In the genomic region with DNA sequence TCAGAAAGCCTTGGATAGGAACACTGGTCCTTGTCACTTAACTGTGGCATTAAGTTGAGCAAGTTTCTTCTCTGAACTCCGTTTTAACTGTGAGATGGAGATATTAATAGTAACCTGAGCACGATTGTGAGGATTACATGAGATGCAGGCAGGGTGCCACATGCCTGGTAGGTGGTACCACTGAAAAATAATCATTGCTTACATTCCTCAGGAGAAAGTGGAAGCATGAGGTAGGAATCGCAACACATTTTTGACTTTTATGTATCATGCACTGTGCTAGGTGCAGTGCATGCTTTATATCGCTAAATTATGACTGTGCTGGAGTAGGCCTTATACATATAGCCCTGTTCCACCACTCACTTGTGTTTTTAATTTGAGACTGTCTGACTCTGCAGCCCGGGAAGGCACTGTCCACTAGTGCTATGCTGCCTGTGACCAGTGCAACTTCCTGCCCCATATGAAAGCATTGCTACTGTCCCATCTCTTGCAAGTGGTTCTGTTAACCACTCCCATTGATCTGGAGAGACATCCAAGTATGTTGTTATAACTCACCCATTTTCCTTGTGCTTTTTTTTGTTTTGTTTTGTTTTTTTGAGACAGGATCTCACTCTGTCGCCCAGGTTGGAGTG, we compare ENCODE assay signal across 8 cellular contexts. TPM values are rescaled to one million over a fixed set of nuclear protein-coding genes. Genes with fewer than 3 reads are reported as not detected.
A peak's percentile ranks its signal among the peaks of the same experiment; 100 is the strongest.
DNase-seq lines count a peak whose midpoint lies in the region; ATAC-seq lines count a peak whose summit lies in the region.

No MANE protein-coding gene starts in this region.

- H3K36me3 ChIP-seq in HUES48 (ENCODE audit: control insufficient read depth, insufficient read depth, low read length) (peaks cover 20% of the 10 kb centered on the region), iPS-15b (ENCODE audit: control insufficient read depth, insufficient read depth, low read length) (peaks cover 6% of the 10 kb centered on the region)

- H3K4me3 Mint-ChIP-seq in activated T-helper 2 cell treated with anti-CD3 and anti-CD28 coated beads, Interferon-gamma antibody, Interleukin-2, Interleukin-4, amounts not matched to agents 10 μg/mL and 5 μg/mL and 100 μg/mL, durations not matched to agents 14 hours and 24 hours and 36 hours (ENCODE audit: low read depth): peak overlapping the region; percentile 97
- peak overlapping the region; percentile 100 for H3K4me3 Mint-ChIP-seq in stimulated activated naive B cell treated with anti-CD40 and anti-IgM and Interleukin-4, amounts not matched to agents 10 μg/mL and 1 μg/mL and 100 μg/mL, for 72 hours

- H3K4me1 ChIP-seq in HUES48 (ENCODE audit: control insufficient read depth, insufficient read depth, low read length) (peaks cover 10% of the 10 kb centered on the region), iPS-15b (ENCODE audit: control insufficient read depth, insufficient read depth, low read length) (no peaks in the 10 kb centered on the region)

- peaks cover 28% of the 10 kb centered on the region for H3K36me3 Mint-ChIP-seq in activated T-helper 2 cell treated with anti-CD3 and anti-CD28 coated beads, Interferon-gamma antibody, Interleukin-2, Interleukin-4, amounts not matched to agents 10 μg/mL and 5 μg/mL and 100 μg/mL, durations not matched to agents 14 hours and 24 hours and 36 hours (ENCODE audit: low read depth)
- H3K36me3 Mint-ChIP-seq in stimulated activated naive B cell treated with anti-CD40 and anti-IgM and Interleukin-4, amounts not matched to agents 10 μg/mL and 1 μg/mL and 100 μg/mL, for 72 hours: peaks cover 20 to 35% of the 10 kb centered on the region in 2 donors

- no peaks in the 10 kb centered on the region for H3K27me3 ChIP-seq in HUES48 (ENCODE audit: control insufficient read depth, insufficient read depth, low read length)
- H3K27me3 ChIP-seq in iPS-15b (ENCODE audit: control insufficient read depth, insufficient read depth, low read length): no peaks in the 10 kb centered on the region

- H3K9me3 Mint-ChIP-seq in activated T-helper 2 cell treated with anti-CD3 and anti-CD28 coated beads, Interferon-gamma antibody, Interleukin-2, Interleukin-4, amounts not matched to agents 10 μg/mL and 5 μg/mL and 100 μg/mL, durations not matched to agents 14 hours and 24 hours and 36 hours: no peaks in the 10 kb centered on the region
- H3K9me3 Mint-ChIP-seq in stimulated activated naive B cell treated with anti-CD40 and anti-IgM and Interleukin-4, amounts not matched to agents 10 μg/mL and 1 μg/mL and 100 μg/mL, for 72 hours: no peaks in the 10 kb centered on the region

- peaks cover 21% of the 10 kb centered on the region for H3K4me1 Mint-ChIP-seq in activated T-helper 2 cell treated with anti-CD3 and anti-CD28 coated beads, Interferon-gamma antibody, Interleukin-2, Interleukin-4, amounts not matched to agents 10 μg/mL and 5 μg/mL and 100 μg/mL, durations not matched to agents 14 hours and 24 hours and 36 hours (ENCODE audit: low read depth)
- peaks cover 16 to 44% of the 10 kb centered on the region in 2 donors for H3K4me1 Mint-ChIP-seq in stimulated activated naive B cell treated with anti-CD40 and anti-IgM and Interleukin-4, amounts not matched to agents 10 μg/mL and 1 μg/mL and 100 μg/mL, for 72 hours

- H3K4me3 ChIP-seq in HUES48 (ENCODE audit: low read depth, low read length) (peak overlapping the region; percentile 98), iPS-15b (ENCODE audit: low read depth, low read length) (peak overlapping the region; percentile 99)

- no peak for ATAC-seq in stimulated activated naive B cell treated with anti-CD40 and anti-IgM and Interleukin-4, amounts not matched to agents 10 μg/mL and 1 μg/mL and 100 μg/mL, for 72 hours (replicated peaks)
- ATAC-seq in GM18517 (IDR thresholded peaks at IDR 0.05; ENCODE audit: unreplicated experiment) (no peak), HG03378 (IDR thresholded peaks at IDR 0.05; ENCODE audit: unreplicated experiment) (no peak), GM19328 (IDR thresholded peaks at IDR 0.05; ENCODE audit: unreplicated experiment) (no peak), GM19324 (IDR thresholded peaks at IDR 0.05; ENCODE audit: low FRiP score, unreplicated experiment) (no peak)

- H3K9ac ChIP-seq in HUES48 (ENCODE audit: low read depth, low read length): peak overlapping the region; percentile 84; the same call in 1 of the 2 replicates
- peak overlapping the region; percentile 80 for H3K9ac ChIP-seq in iPS-15b (ENCODE audit: low read depth, low read length)

- no peak overlapping the region for H3K27ac ChIP-seq in HUES48 (ENCODE audit: low read depth, low read length)

- H3K9me3 ChIP-seq in HUES48 (ENCODE audit: control insufficient read depth, insufficient read depth, low read length): no peaks in the 10 kb centered on the region
- no peaks in the 10 kb centered on the region for H3K9me3 ChIP-seq in iPS-15b (ENCODE audit: control insufficient read depth, insufficient read depth, low read length)

- peak overlapping the region; percentile 91 for H3K27ac Mint-ChIP-seq in activated T-helper 2 cell treated with anti-CD3 and anti-CD28 coated beads, Interferon-gamma antibody, Interleukin-2, Interleukin-4, amounts not matched to agents 10 μg/mL and 5 μg/mL and 100 μg/mL, durations not matched to agents 14 hours and 24 hours and 36 hours
- peak overlapping the region; percentile 100 for H3K27ac Mint-ChIP-seq in stimulated activated naive B cell treated with anti-CD40 and anti-IgM and Interleukin-4, amounts not matched to agents 10 μg/mL and 1 μg/mL and 100 μg/mL, for 72 hours

- intact Hi-C loops in activated T-helper 2 cell treated with anti-CD3 and anti-CD28 coated beads, Interferon-gamma antibody, Interleukin-2, Interleukin-4, amounts not matched to agents 10 μg/mL and 5 μg/mL and 100 μg/mL, durations not matched to agents 14 hours and 24 hours and 36 hours (cut with micrococcal nuclease): no loop called here

- no peak for DNase-seq in activated T-helper 2 cell treated with anti-CD3 and anti-CD28 coated beads, Interferon-gamma antibody, Interleukin-2, Interleukin-4, amounts not matched to agents 10 μg/mL and 5 μg/mL and 100 μg/mL, durations not matched to agents 14 hours and 24 hours and 36 hours (ENCODE audit: low spot score)
- no peak for DNase-seq in stimulated activated naive B cell treated with anti-CD40 and anti-IgM and Interleukin-4, amounts not matched to agents 10 μg/mL and 1 μg/mL and 100 μg/mL, for 72 hours

- H3K27me3 Mint-ChIP-seq in activated T-helper 2 cell treated with anti-CD3 and anti-CD28 coated beads, Interferon-gamma antibody, Interleukin-2, Interleukin-4, amounts not matched to agents 10 μg/mL and 5 μg/mL and 100 μg/mL, durations not matched to agents 14 hours and 24 hours and 36 hours (ENCODE audit: low read depth): no peaks in the 10 kb centered on the region
- H3K27me3 Mint-ChIP-seq in stimulated activated naive B cell treated with anti-CD40 and anti-IgM and Interleukin-4, amounts not matched to agents 10 μg/mL and 1 μg/mL and 100 μg/mL, for 72 hours: no peaks in the 10 kb centered on the region

RNA-seq across cellular contexts. Expression of a gene that starts 1.0 kb away (rescaled TPM):
- total RNA-seq in activated T-helper 2 cell treated with anti-CD3 and anti-CD28 coated beads, Interferon-gamma antibody, Interleukin-2, Interleukin-4, amounts not matched to agents 10 μg/mL and 5 μg/mL and 100 μg/mL, durations not matched to agents 14 hours and 24 hours and 36 hours: 87.7 and 92.4 TPM in 2 replicates

RNA-seq across cellular contexts. Expression of a gene that starts 1.4 kb away (rescaled TPM):
- total RNA-seq in activated T-helper 2 cell treated with anti-CD3 and anti-CD28 coated beads, Interferon-gamma antibody, Interleukin-2, Interleukin-4, amounts not matched to agents 10 μg/mL and 5 μg/mL and 100 μg/mL, durations not matched to agents 14 hours and 24 hours and 36 hours: 26.0 and 26.9 TPM in 2 replicates

RNA-seq across cellular contexts. Expression of a gene that starts 48.4 kb away (rescaled TPM):
- 0.05 TPM in 1 of 2 replicates, not detected in the other for total RNA-seq in activated T-helper 2 cell treated with anti-CD3 and anti-CD28 coated beads, Interferon-gamma antibody, Interleukin-2, Interleukin-4, amounts not matched to agents 10 μg/mL and 5 μg/mL and 100 μg/mL, durations not matched to agents 14 hours and 24 hours and 36 hours
